1 cellular context compared by ENCODE assay signal in the genomic region with DNA sequence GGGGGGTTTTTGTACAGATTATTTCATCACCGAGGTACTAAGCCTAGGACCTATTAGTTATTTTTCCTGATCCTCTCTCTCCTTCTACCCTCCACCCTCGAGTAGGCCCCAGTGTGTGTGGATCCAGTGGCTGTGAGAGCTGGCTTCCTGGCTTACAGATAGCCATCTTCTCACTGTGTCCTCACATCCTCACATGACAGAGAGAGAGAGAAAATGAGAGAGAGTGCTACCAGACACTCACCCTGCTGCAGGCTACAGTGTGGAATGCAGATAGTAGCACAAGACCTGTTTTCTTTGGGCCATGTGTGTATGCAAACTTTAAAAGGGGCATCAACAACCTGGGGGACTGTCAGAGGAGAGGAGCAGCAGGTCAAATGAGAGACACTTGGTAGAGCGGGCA.
TF ChIP-seq lines count a peak whose summit lies in the region.

No MANE protein-coding gene starts in this region.

TF ChIP-seq in WTC11, 78 proteins besides CTCF, POLR2A, EP300 and RAD21 (continued from another document):
- TF ChIP-seq, protein P1, sequence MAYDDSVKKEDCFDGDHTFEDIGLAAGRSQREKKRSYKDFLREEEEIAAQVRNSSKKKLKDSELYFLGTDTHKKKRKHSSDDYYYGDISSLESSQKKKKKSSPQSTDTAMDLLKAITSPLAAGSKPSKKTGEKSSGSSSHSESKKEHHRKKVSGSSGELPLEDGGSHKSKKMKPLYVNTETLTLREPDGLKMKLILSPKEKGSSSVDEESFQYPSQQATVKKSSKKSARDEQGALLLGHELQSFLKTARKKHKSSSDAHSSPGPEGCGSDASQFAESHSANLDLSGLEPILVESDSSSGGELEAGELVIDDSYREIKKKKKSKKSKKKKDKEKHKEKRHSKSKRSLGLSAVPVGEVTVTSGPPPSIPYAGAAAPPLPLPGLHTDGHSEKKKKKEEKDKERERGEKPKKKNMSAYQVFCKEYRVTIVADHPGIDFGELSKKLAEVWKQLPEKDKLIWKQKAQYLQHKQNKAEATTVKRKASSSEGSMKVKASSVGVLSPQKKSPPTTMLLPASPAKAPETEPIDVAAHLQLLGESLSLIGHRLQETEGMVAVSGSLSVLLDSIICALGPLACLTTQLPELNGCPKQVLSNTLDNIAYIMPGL (CRISPR knock-in tag; IDR thresholded peaks at IDR 0.05), result no peak
- TF ChIP-seq MLX (CRISPR knock-in tag; IDR thresholded peaks at IDR 0.05), result no peak
